In the genomic region with DNA sequence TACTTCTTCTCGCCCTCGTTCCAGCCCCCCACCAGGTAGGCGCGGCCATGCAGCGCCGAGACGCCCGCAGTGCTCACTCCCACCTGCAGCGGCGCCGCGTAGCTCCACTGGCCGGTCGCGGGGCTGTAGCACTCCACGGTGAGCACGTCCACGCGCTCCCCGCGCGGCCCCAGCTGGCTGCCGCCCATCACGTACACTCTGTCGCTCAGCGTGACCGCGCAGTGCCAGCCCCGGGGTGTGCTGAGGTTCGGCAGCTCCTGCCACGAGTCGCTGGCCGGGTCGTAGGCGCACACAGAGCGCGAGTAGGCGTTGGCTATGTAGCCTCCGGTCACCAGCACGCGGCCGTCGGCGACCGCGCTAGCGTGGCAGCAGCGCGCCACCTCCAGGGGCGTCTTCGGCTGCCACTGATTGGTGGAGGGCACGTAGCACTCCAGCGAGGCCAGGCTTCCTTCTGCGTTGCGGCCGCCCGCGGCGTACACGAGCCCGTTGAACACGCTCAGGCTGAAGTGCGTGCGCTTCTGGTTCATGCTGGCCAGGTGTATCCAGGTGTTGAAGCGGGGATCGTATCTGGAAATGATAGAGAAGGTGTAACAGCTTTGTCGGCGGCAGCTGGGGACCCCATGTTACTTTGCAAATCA, we compare ENCODE assay signal across 8 cellular contexts. TPM values are rescaled to one million over a fixed set of nuclear protein-coding genes. Genes with fewer than 3 reads are reported as not detected.
DNase-seq lines count a peak whose midpoint lies in the region; ATAC-seq and TF ChIP-seq lines count a peak whose summit lies in the region.

No MANE protein-coding gene starts in this region.

- CTCF ChIA-PET in CD4-positive, alpha-beta T cell (lab: Charles Lee) = interaction anchor here (1.0 to 3.0 kb wide), 8 partner anchors 11 to 158 kb away, joined by 3 to 16 read pairs (median 4); partner anchors contain the start of gene GCLC

- no peaks in the 10 kb centered on the region for H3K9me3 Mint-ChIP-seq in CD4-positive, alpha-beta T cell

- H3K36me3 ChIP-seq in muscle layer of colon (ENCODE audit: insufficient read depth, low read length) = no peaks in the 10 kb centered on the region

- no peaks in the 10 kb centered on the region for H3K27me3 Mint-ChIP-seq in CD4-positive, alpha-beta T cell

- intact Hi-C loops in CD4-positive, alpha-beta T cell (cut with DNase I, micrococcal nuclease) = loop anchor here (1.0 to 10.0 kb wide), 6 partner anchors 107 to 660 kb away; partner anchors contain the start of genes GCLC (in 2 of the 2) and FBXO9 (in 1 of the 2)

- no peaks in the 10 kb centered on the region for H3K36me3 Mint-ChIP-seq in CD4-positive, alpha-beta T cell (ENCODE audit: low read depth)

- H3K27ac Mint-ChIP-seq in CD4-positive, alpha-beta T cell = peak overlapping the region; percentile 81

- peaks cover 34% of the 10 kb centered on the region for H3K4me1 Mint-ChIP-seq in CD4-positive, alpha-beta T cell (ENCODE audit: low read depth)

- no peaks in the 10 kb centered on the region for H3K27me3 ChIP-seq in CD4-positive, alpha-beta T cell (ENCODE audit: control insufficient read depth, insufficient read depth, low read length)
- H3K27me3 ChIP-seq in muscle layer of colon (ENCODE audit: control insufficient read depth in 1 of 2, insufficient read depth in 2 of 2, low read length in 2 of 2) = no peaks in the 10 kb centered on the region

- peak; percentile 26 for TF ChIP-seq CTCF in CD4-positive, alpha-beta T cell (IDR thresholded peaks at IDR 0.05)

- peak overlapping the region; percentile 62 to 63 for H3K4me3 ChIP-seq in muscle layer of colon (ENCODE audit: low read depth in 1 of 2, low read length in 2 of 2)

- H3K4me3 Mint-ChIP-seq in CD4-positive, alpha-beta T cell = peak overlapping the region; percentile 94

- no peaks in the 10 kb centered on the region for H3K4me1 ChIP-seq in muscle layer of colon (ENCODE audit: insufficient read depth, low read length)

- no peak overlapping the region for H3K9ac ChIP-seq in muscle layer of colon (ENCODE audit: low read length)

- ATAC-seq in CD4-positive, alpha-beta T cell (ENCODE audit: poor library complexity) = peak; percentile 88
- ATAC-seq in GM19455 (IDR thresholded peaks at IDR 0.05; ENCODE audit: unreplicated experiment) = peak; percentile 90
- ATAC-seq in HG03565 (IDR thresholded peaks at IDR 0.05; ENCODE audit: unreplicated experiment) = peak; percentile 63
- ATAC-seq in esophagus mucosa = peak; percentile 98

- H3K27ac ChIP-seq in CD4-positive, alpha-beta T cell (ENCODE audit: low read depth, low read length) = no peak overlapping the region
- no peak overlapping the region for H3K27ac ChIP-seq in muscle layer of colon (ENCODE audit: low read depth, low read length)

- H3K9me3 ChIP-seq in CD4-positive, alpha-beta T cell (ENCODE audit: control insufficient read depth, low read length) = no peaks in the 10 kb centered on the region
- H3K9me3 ChIP-seq in muscle layer of colon (ENCODE audit: low read length) = no peaks in the 10 kb centered on the region

- DNase-seq in CD4-positive, alpha-beta T cell = peak; percentile 56 to 78 (median 68)
- peak; percentile 84 for DNase-seq in NOMO-1 treated with DMSO at 0.1 percent for 48 hours (lab: John Stamatoyannopoulos, UW; ENCODE audit: unreplicated experiment)
- DNase-seq in activated T-cell treated with anti-CD3 and anti-CD28 coated beads for 24 hours (ENCODE audit: low read depth) = peak; percentile 66
- peak; percentile 80 for DNase-seq in stimulated activated CD8-positive, alpha-beta memory T cell treated with anti-CD3 and anti-CD28 coated beads, Interleukin-4, amount 100 ng/mL, for 48 hours

- POLR2A ChIA-PET in CD4-positive, alpha-beta T cell (lab: Charles Lee) = interaction anchor here (0.6 to 2.8 kb wide), 9 partner anchors 19 to 657 kb away, joined by 3 to 25 read pairs (median 3); partner anchors contain the start of genes FBXO9, GCLC and GSTA4

RNA-seq across cellular contexts. Expression of gene KLHL31, which starts 13.7 kb away (rescaled TPM):
- total RNA-seq in CD4-positive, alpha-beta T cell = under 1 TPM; 0.03 to 0.08 TPM
- 0.68 TPM for total RNA-seq in esophagus mucosa
